8 cellular contexts compared by ENCODE assay signal in the genomic region with DNA sequence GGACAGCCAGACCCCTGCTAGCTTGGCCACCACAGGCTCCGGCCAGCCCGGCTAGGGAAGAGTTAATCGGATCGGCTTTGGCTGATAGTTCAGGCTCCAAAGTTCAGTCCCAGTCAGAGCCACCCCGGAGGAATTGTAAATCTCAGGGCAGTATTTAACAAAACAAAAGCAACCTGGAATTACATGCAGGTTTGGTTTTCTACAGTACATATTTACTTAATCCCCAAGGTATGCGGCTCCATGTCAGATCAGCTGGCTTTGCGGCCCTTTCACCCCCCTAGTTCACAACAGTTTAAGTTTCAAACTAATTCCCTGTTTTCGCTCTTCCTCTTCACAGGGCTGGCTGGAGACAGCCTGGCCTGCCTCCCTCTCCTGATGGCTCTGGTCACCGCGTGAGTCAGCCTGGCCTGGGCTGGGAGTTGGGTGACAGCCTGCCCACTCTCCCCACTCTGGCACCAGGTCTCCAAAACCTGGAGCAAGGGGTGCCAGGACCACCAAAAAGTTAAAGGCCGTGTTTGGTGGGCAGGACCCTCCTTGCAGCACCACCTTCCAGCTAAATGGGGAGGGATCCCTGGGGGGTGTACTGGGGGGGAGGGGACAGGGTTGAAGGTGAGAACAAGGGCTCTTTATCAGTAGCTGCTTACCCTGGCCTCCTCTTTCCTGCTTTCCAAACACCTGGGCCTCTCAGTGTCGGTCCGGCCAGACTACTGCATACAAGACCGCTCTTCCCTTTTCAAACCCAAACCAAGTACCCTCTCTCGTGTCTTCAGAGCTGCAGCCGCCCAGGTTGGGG. TPM values are rescaled to one million over a fixed set of nuclear protein-coding genes. Genes with fewer than 3 reads are reported as not detected.
DNase-seq lines count a peak whose midpoint lies in the region; ATAC-seq lines count a peak whose summit lies in the region.

No MANE protein-coding gene starts in this region.

- intact Hi-C loops in left cardiac atrium (cut with DNase I): loop anchor here (2.0 to 5.0 kb wide), 4 partner anchors 19 to 209 kb away; no protein-coding TSS in a partner anchor

- H2AFZ ChIP-seq in trophoblast cell (ENCODE audit: insufficient read depth, low read length, poor library complexity): no peak overlapping the region

- H2BK12ac ChIP-seq in trophoblast cell (ENCODE audit: low read length): peak overlapping the region; percentile 42

- no peak for ATAC-seq in activated naive CD4-positive, alpha-beta T cell treated with anti-CD3 and anti-CD28 coated beads, Interleukin-2, amount 50 U/mL, for 72 hours
- ATAC-seq in left cardiac atrium (peak; percentile 32 to 65), GM18517 (IDR thresholded peaks at IDR 0.05; ENCODE audit: unreplicated experiment) (no peak)

- no peaks in the 10 kb centered on the region for H3K9me3 ChIP-seq in trophoblast cell (ENCODE audit: insufficient read depth, low read depth, low read length)

- H3K18ac ChIP-seq in trophoblast cell (ENCODE audit: low read length): peak overlapping the region; percentile 51

- H4K8ac ChIP-seq in trophoblast cell (ENCODE audit: low read depth, low read length): peak overlapping the region; percentile 42

- H3K4me2 ChIP-seq in trophoblast cell (ENCODE audit: low read length): peak overlapping the region; percentile 97

- peak overlapping the region; percentile 8 for H3K9ac ChIP-seq in trophoblast cell (ENCODE audit: low read length)

- no peak overlapping the region for H3K23ac ChIP-seq in trophoblast cell (ENCODE audit: low read length)

- WGBS in trophoblast cell (ENCODE audit: extremely low coverage, insufficient coverage, insufficient read length): no CpG with 5 or more reads among the region's 16 CpGs

- H2AK5ac ChIP-seq in trophoblast cell (ENCODE audit: low read length): no peak overlapping the region

- DNase-seq in Ammon's horn (ENCODE audit: low spot score) (peak; percentile 54), HT-29 (ENCODE audit: low spot score) (peak; percentile 77), left cardiac atrium (peak; percentile 83), trophoblast cell (peak; percentile 49 to 70), globus pallidus (ENCODE audit: low spot score) (no peak), UCSD-AML1 (lab: John Stamatoyannopoulos, UW; ENCODE audit: unreplicated experiment) (no peak)
- peak in 1 of 2 donors; percentile 65 for DNase-seq in activated naive CD4-positive, alpha-beta T cell treated with anti-CD3 and anti-CD28 coated beads, Interleukin-2, amount 50 U/mL, for 72 hours (ENCODE audit: low spot score in 2 of 2)

- H4K91ac ChIP-seq in trophoblast cell (ENCODE audit: low read depth, low read length): peak overlapping the region; percentile 89

- peak overlapping the region; percentile 89 to 93 for H3K27ac Mint-ChIP-seq in activated naive CD4-positive, alpha-beta T cell treated with anti-CD3 and anti-CD28 coated beads, Interleukin-2, amount 50 U/mL, for 72 hours

- no peaks in the 10 kb centered on the region for H3K27me3 ChIP-seq in trophoblast cell (ENCODE audit: insufficient read depth, low read length)

- peaks cover 21 to 28% of the 10 kb centered on the region in 2 experiments for H3K4me1 ChIP-seq in trophoblast cell (ENCODE audit: control insufficient read depth in 1 of 2, insufficient read depth in 2 of 2, low read length in 2 of 2)

- H3K4ac ChIP-seq in trophoblast cell (ENCODE audit: low read depth, low read length): peak overlapping the region; percentile 36

- peaks cover 28% of the 10 kb centered on the region for H3K79me1 ChIP-seq in trophoblast cell (ENCODE audit: low read length)

- H2BK120ac ChIP-seq in trophoblast cell (ENCODE audit: insufficient read depth, low read length, poor library complexity): peak overlapping the region; percentile 71

- H3K9me3 Mint-ChIP-seq in activated naive CD4-positive, alpha-beta T cell treated with anti-CD3 and anti-CD28 coated beads, Interleukin-2, amount 50 U/mL, for 72 hours: no peaks in the 10 kb centered on the region

- peak overlapping the region; percentile 40 for H4K12ac ChIP-seq in trophoblast cell (ENCODE audit: low read depth, low read length)

- peak overlapping the region; percentile 71 for H2BK5ac ChIP-seq in trophoblast cell (ENCODE audit: low read depth, low read length, poor library complexity)

- peak overlapping the region; percentile 82 for H3K27ac ChIP-seq in trophoblast cell (ENCODE audit: low read depth, low read length)

- peak overlapping the region; percentile 30 for H3K14ac ChIP-seq in trophoblast cell (ENCODE audit: low read length)

- H3K79me2 ChIP-seq in trophoblast cell (ENCODE audit: control insufficient read depth, insufficient read depth, low read length, poor library complexity): peaks cover 8% of the 10 kb centered on the region

- peaks cover 42 to 59% of the 10 kb centered on the region in 2 donors for H3K36me3 Mint-ChIP-seq in activated naive CD4-positive, alpha-beta T cell treated with anti-CD3 and anti-CD28 coated beads, Interleukin-2, amount 50 U/mL, for 72 hours

- no peaks in the 10 kb centered on the region for H3K36me3 ChIP-seq in trophoblast cell (ENCODE audit: control insufficient read depth in 1 of 2, insufficient read depth in 2 of 2, low read length in 2 of 2)

- H3K4me3 ChIP-seq in trophoblast cell (ENCODE audit: low read depth, low read length): peak overlapping the region; percentile 75

RNA-seq across cellular contexts. Expression of gene DHRS3, which starts 1.9 kb away (rescaled TPM):
- 84.8 and 90.2 TPM in 2 replicates for total RNA-seq in HT-29 (2014; rRNA removed; shearing (Covaris generic))
- 10 to 100 TPM; 85.2 to 93.9 TPM for total RNA-seq in activated naive CD4-positive, alpha-beta T cell treated with anti-CD3 and anti-CD28 coated beads, Interleukin-2, amount 50 U/mL, for 72 hours
- total RNA-seq in left cardiac atrium: 100 to 1,000 TPM in 1 of 2 donors, 10 to 100 TPM in 1; 74.3 to 106 TPM
- 6.9 and 7.0 TPM in 2 replicates for polyA plus RNA-seq in trophoblast cell (2013)

RNA-seq across cellular contexts. Expression of gene AADACL4, which starts 27.8 kb away (rescaled TPM):
- not detected in 2 replicates for total RNA-seq in HT-29 (2014; rRNA removed; shearing (Covaris generic))
- not detected for total RNA-seq in activated naive CD4-positive, alpha-beta T cell treated with anti-CD3 and anti-CD28 coated beads, Interleukin-2, amount 50 U/mL, for 72 hours
- not detected for total RNA-seq in left cardiac atrium
- 0.03 TPM in 1 of 2 replicates, not detected in the other for polyA plus RNA-seq in trophoblast cell (2013)

Comparison
In these comparisons a context has a peak if more than half of its experiments do, and no peak if none do; other contexts are left out.
1. DNase-seq: peak in Ammon's horn (single experiment), HT-29 (single experiment), left cardiac atrium (single experiment) and trophoblast cell (2 of 2); none in globus pallidus (single experiment) and UCSD-AML1 (single experiment).
2. ATAC-seq: peak in left cardiac atrium (2 of 2); none in activated naive CD4-positive, alpha-beta T cell treated with anti-CD3 and anti-CD28 coated beads, Interleukin-2, amount 50 U/mL, for 72 hours (0 of 2) and GM18517 (single experiment).